21 cellular contexts compared by ENCODE assay signal in genomic region chr11:27022659-27023251, GRCh38. TPM values are rescaled to one million over a fixed set of nuclear protein-coding genes. Genes with fewer than 3 reads are reported as not detected.
A peak's percentile ranks its signal among the peaks of the same experiment; 100 is the strongest.
DNase-seq lines count a peak whose midpoint lies in the region; ATAC-seq and TF ChIP-seq lines count a peak whose summit lies in the region.
"Had no signal": no experiment of that assay in that cellular context is flagged by ENCODE, and none has a peak within 500 bp of the region (broad histone marks: within the 10 kb centered on the region; RNA-seq: fewer than 3 reads in every experiment).

No MANE protein-coding gene starts in this region.

- no peaks in the 10 kb centered on the region for H3K4me1 ChIP-seq in esophagus squamous epithelium
- H3K4me1 ChIP-seq: BLaER1, Caco-2, HAP-1 had no signal

- H3K4me1 Mint-ChIP-seq in nephron: peaks cover 75% of the 10 kb centered on the region
- H3K4me1 Mint-ChIP-seq: CD4-positive, CD25-positive, alpha-beta regulatory T cell had no signal

- H3K36me3 ChIP-seq in esophagus squamous epithelium: no peaks in the 10 kb centered on the region
- H3K36me3 ChIP-seq: BLaER1, HAP-1 had no signal

- H3K27ac ChIP-seq in esophagus squamous epithelium: no peak overlapping the region
- H3K27ac ChIP-seq: BLaER1, C4-2B had no signal

- H3K4me3 Mint-ChIP-seq in nephron: no peak overlapping the region
- H3K4me3 Mint-ChIP-seq: CD4-positive, CD25-positive, alpha-beta regulatory T cell; CD8-positive, alpha-beta T cell had no signal

- peak overlapping the region; percentile 60 to 94 (median 83) for H3K27ac Mint-ChIP-seq in nephron
- H3K27ac Mint-ChIP-seq: CD4-positive, CD25-positive, alpha-beta regulatory T cell; CD8-positive, alpha-beta T cell had no signal

- no peak overlapping the region for H3K4me3 ChIP-seq in HFF-Myc (replicated peaks; ENCODE audit: low read depth, low read length)
- no peak overlapping the region for H3K4me3 ChIP-seq in esophagus squamous epithelium
- H3K4me3 ChIP-seq: BLaER1, GM12878, HAP-1 had no signal

- DNase-seq in HFF-Myc (ENCODE audit: extremely low read depth, low read depth) (peak; percentile 52), fibroblast of peridontal ligament (ENCODE audit: extremely low read depth) (peak; percentile 48), SHP77 treated with DMSO at 0.1 percent for 48 hours (lab: John Stamatoyannopoulos, UW) (no peak), esophagus squamous epithelium (lab: John Stamatoyannopoulos, UW) (no peak), NCI-H1048 (lab: John Stamatoyannopoulos, UW) (no peak)
- DNase-seq: Caco-2; CD4-positive, CD25-positive, alpha-beta regulatory T cell; CD8-positive, alpha-beta T cell; DMS153; DND-41; GDM1; GOT3 had no signal

- 50 to 70% methylated on average over 1 of the region's 1 CpG for WGBS in esophagus squamous epithelium, 2 donors

- intact Hi-C loops in esophagus squamous epithelium (cut with DNase I): no loop called here

- no peak for TF ChIP-seq CTCF in HFF-Myc (IDR thresholded peaks at IDR 0.05; ENCODE audit: low read depth, low read length, missing control alignments)
- TF ChIP-seq CTCF in nephron (IDR thresholded peaks at IDR 0.05; ENCODE audit: unreplicated experiment in 3 of 3): no peak
- no peak for TF ChIP-seq CTCF in esophagus squamous epithelium (IDR thresholded peaks at IDR 0.05)

- TF ChIP-seq POLR2A in esophagus squamous epithelium (IDR thresholded peaks at IDR 0.05): no peak

- H3K9me3 ChIP-seq in esophagus squamous epithelium: no peaks in the 10 kb centered on the region
- H3K9me3 ChIP-seq: BLaER1, Caco-2, HAP-1 had no signal

- no peaks in the 10 kb centered on the region for H3K9me3 Mint-ChIP-seq in nephron
- H3K9me3 Mint-ChIP-seq: CD8-positive, alpha-beta T cell had no signal

- H3K27me3 ChIP-seq in esophagus squamous epithelium: no peaks in the 10 kb centered on the region
- H3K27me3 ChIP-seq: BLaER1 had no signal

- no peaks in the 10 kb centered on the region for H3K27me3 Mint-ChIP-seq in nephron (ENCODE audit: low read depth)
- H3K27me3 Mint-ChIP-seq: CD4-positive, CD25-positive, alpha-beta regulatory T cell had no signal

- ATAC-seq in SK-N-SH treated with all-trans-retinoic acid at 6 μM for 48 hours (peak; percentile 75), HG03378 (IDR thresholded peaks at IDR 0.05; ENCODE audit: unreplicated experiment) (no peak)
- ATAC-seq: CD8-positive, alpha-beta T cell; GM12878 had no signal

- H3K36me3 Mint-ChIP-seq in nephron (ENCODE audit: low read depth): no peaks in the 10 kb centered on the region
- H3K36me3 Mint-ChIP-seq: CD4-positive, CD25-positive, alpha-beta regulatory T cell; CD8-positive, alpha-beta T cell had no signal

TF ChIP-seq in SK-N-SH treated with all-trans-retinoic acid at 6 μM for 48 hours, 23 proteins besides CTCF, POLR2A, EP300 and RAD21:
- TF ChIP-seq PPARA (CRISPR knock-in tag; IDR thresholded peaks at IDR 0.05; ENCODE audit: borderline replicate concordance): no peak
- TF ChIP-seq, protein P1, sequence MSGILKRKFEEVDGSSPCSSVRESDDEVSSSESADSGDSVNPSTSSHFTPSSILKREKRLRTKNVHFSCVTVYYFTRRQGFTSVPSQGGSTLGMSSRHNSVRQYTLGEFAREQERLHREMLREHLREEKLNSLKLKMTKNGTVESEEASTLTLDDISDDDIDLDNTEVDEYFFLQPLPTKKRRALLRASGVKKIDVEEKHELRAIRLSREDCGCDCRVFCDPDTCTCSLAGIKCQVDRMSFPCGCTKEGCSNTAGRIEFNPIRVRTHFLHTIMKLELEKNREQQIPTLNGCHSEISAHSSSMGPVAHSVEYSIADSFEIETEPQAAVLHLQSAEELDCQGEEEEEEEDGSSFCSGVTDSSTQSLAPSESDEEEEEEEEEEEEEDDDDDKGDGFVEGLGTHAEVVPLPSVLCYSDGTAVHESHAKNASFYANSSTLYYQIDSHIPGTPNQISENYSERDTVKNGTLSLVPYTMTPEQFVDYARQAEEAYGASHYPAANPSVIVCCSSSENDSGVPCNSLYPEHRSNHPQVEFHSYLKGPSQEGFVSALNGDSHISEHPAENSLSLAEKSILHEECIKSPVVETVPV (CRISPR knock-in tag; IDR thresholded peaks at IDR 0.05): 0 out of 2 replicates have a peak, but pooled peaks have one; percentile 63
- TF ChIP-seq ZC3H10 (CRISPR knock-in tag; IDR thresholded peaks at IDR 0.05): no peak
- peak; percentile 98 for TF ChIP-seq TCF4 (CRISPR knock-in tag; IDR thresholded peaks at IDR 0.05; ENCODE audit: borderline replicate concordance)
- 0 out of 2 replicates have a peak, but pooled peaks have one; percentile 37 for TF ChIP-seq CREB5 (CRISPR knock-in tag; IDR thresholded peaks at IDR 0.05; ENCODE audit: low read depth)
- TF ChIP-seq TOX (CRISPR knock-in tag; IDR thresholded peaks at IDR 0.05; ENCODE audit: borderline replicate concordance): no peak
- TF ChIP-seq ISL1 (CRISPR knock-in tag; IDR thresholded peaks at IDR 0.05): peak; percentile 93
- peak; percentile 70; the same call in 1 of the 2 replicates for TF ChIP-seq TSHZ2 (CRISPR knock-in tag; IDR thresholded peaks at IDR 0.05)
TF ChIP-seq in SK-N-SH treated with all-trans-retinoic acid at 6 μM for 48 hours: peak in this region for 5.

RNA-seq across cellular contexts. Expression of gene BBOX1, which starts 17.9 kb away (rescaled TPM):
- 10 to 100 TPM in 3 of 4 donors, 1 to 10 TPM in 1; 6.0 to 25.9 (median 14.0) TPM for total RNA-seq in esophagus squamous epithelium
- total RNA-seq: A172; A673; Caco-2; CD4-positive, CD25-positive, alpha-beta regulatory T cell; CD8-positive, alpha-beta T cell; GM12878 had no signal

RNA-seq across cellular contexts. Expression of gene FIBIN, which starts 28.8 kb away (rescaled TPM):
- total RNA-seq in esophagus squamous epithelium: 10 to 100 TPM in 1 of 4 donors, 1 to 10 TPM in 3; 1.7 to 67.5 (median 6.1) TPM
- total RNA-seq: A172; CD4-positive, CD25-positive, alpha-beta regulatory T cell; CD8-positive, alpha-beta T cell; GM12878 had no signal

Comparison
In these comparisons a context has a peak if more than half of its experiments do, and no peak if none do; other contexts are left out.
1. DNase-seq: peak in HFF-Myc (single experiment) and fibroblast of peridontal ligament (single experiment); none in SHP77 treated with DMSO at 0.1 percent for 48 hours (single experiment), esophagus squamous epithelium (single experiment) and NCI-H1048 (single experiment).